ENCODE assay signal across 9 cellular contexts in the genomic region with DNA sequence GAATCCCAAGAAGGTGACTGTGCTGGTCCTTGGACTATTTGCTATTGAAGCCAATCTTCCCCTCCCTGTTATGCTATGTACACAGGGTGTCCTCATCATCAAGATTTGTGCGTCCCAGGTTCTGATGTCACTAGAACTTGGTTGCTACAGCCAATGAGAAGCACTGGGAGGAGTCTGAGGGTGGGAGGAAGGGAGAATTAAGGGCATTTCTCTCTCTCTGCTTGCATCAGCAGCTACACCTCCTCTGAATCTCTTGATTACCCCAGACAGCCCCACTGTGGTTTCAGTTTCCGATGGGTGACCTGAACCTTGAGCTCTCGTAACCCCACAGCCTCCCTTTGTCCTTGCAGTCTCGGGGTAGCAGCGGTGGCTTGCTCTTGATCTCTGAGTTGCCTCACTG.
DNase-seq lines count a peak whose midpoint lies in the region; ATAC-seq, FAIRE-seq and TF ChIP-seq lines count a peak whose summit lies in the region.
"Had no signal": no experiment of that assay in that cellular context is flagged by ENCODE, and none has a peak within 500 bp of the region (broad histone marks: within the 10 kb centered on the region; RNA-seq: fewer than 3 reads in every experiment).

No MANE protein-coding gene starts in this region.

- POLR2A ChIA-PET in K562 (lab: Yijun Ruan, JAX) = interaction anchor here (0.6 to 1.9 kb wide), 4 partner anchors 9 to 190 kb away, joined by 3 to 8 read pairs (median 6); no protein-coding TSS in a partner anchor
- POLR2A ChIA-PET in naive thymus-derived CD8-positive, alpha-beta T cell (lab: Charles Lee) = no interaction called here

- BruUV-seq in K562 (replicated peaks; lab: Mats Ljungman, UMichigan) = no TSS peak

- no peaks in the 10 kb centered on the region; a peak in 1 of 5 replicates for H3K27me3 ChIP-seq in K562 (ENCODE audit: control insufficient read depth in 2 of 2, insufficient read depth in 2 of 2, low read length in 2 of 2)
- H3K27me3 ChIP-seq: upper lobe of right lung had no signal

- no peak overlapping the region for H3K27ac Mint-ChIP-seq in naive thymus-derived CD8-positive, alpha-beta T cell

- CTCF ChIA-PET in K562 (lab: Yijun Ruan, JAX; ENCODE audit: low intra/inter-chr PET ratio) = no interaction called here

- peaks cover 0 to 5% (median 0%) of the 10 kb centered on the region in 9 donors for H3K9me3 Mint-ChIP-seq in naive thymus-derived CD8-positive, alpha-beta T cell

- TF ChIP-seq POLR2A in K562 (conservative IDR thresholded peaks at IDR 0.05) = no peak

- peak overlapping the region in 1 of 2 experiments; percentile 43; a peak in 1 of 4 replicates for H3K9ac ChIP-seq in K562 (ENCODE audit: insufficient read depth in 1 of 2, low read depth in 2 of 2, low read length in 2 of 2)

- TF ChIP-seq CTCF in GM12865 (IDR thresholded peaks at IDR 0.05; ENCODE audit: insufficient read depth, low read depth, low read length, missing control alignments) (no peak), K562 (IDR thresholded peaks at IDR 0.05 in 2 of 3, conservative IDR thresholded peaks at IDR 0.05 in 1 of 3; ENCODE audit: insufficient read depth in 2 of 3, low read depth in 1 of 3, low read length in 3 of 3) (no peak)

- H3K36me3 Mint-ChIP-seq in naive thymus-derived CD8-positive, alpha-beta T cell = no peaks in the 10 kb centered on the region

- H3K36me3 ChIP-seq in K562 (ENCODE audit: control insufficient read depth, insufficient read depth, low read length) = no peaks in the 10 kb centered on the region
- H3K36me3 ChIP-seq: upper lobe of right lung had no signal

- H3K27ac ChIP-seq in K562 (ENCODE audit: extremely low read depth, low read depth, low read length) = no peak overlapping the region
- no peak overlapping the region for H3K27ac ChIP-seq in substantia nigra (ENCODE audit: low read depth, low read length, poor library complexity, severe bottlenecking)
- H3K27ac ChIP-seq: upper lobe of right lung had no signal

- DNase-seq in GM12865 (ENCODE audit: low read depth) = peak; percentile 68
- DNase-seq in GM19238 (ENCODE audit: insufficient read length, low spot score) = peak; percentile 5
- peak; percentile 11 to 47 (median 18) for DNase-seq in K562 (ENCODE audit: extremely low read depth in 1 of 4, low spot score in 3 of 4)
- DNase-seq in naive thymus-derived CD8-positive, alpha-beta T cell = no peak
- no peak for DNase-seq in HCEC 1CT
- no peak for DNase-seq in midbrain (lab: John Stamatoyannopoulos, UW)
- no peak for DNase-seq in substantia nigra (lab: John Stamatoyannopoulos, UW)
- DNase-seq: upper lobe of right lung had no signal

- in situ Hi-C loops in K562 (cut with MboI) = no loop called here

- peaks cover 1 to 21% (median 13%) of the 10 kb centered on the region in 4 donors for H3K4me1 Mint-ChIP-seq in naive thymus-derived CD8-positive, alpha-beta T cell

- H3K4me3 Mint-ChIP-seq in naive thymus-derived CD8-positive, alpha-beta T cell = no peak overlapping the region

- H3K27me3 Mint-ChIP-seq in naive thymus-derived CD8-positive, alpha-beta T cell = no peaks in the 10 kb centered on the region

- H3K9me1 ChIP-seq in K562 (ENCODE audit: control insufficient read depth, insufficient read depth, low read length) = no peaks in the 10 kb centered on the region

- ATAC-seq in HG03565 (IDR thresholded peaks at IDR 0.05; ENCODE audit: unreplicated experiment) (peak; percentile 78), K562 (peak; percentile 96)
- ATAC-seq in naive thymus-derived CD8-positive, alpha-beta T cell = no peak
- ATAC-seq: upper lobe of right lung had no signal

- peaks cover 3 to 4% of the 10 kb centered on the region in 2 experiments; a peak in 2 of 5 replicates for H3K4me1 ChIP-seq in K562 (replicated peaks in 1 of 2; ENCODE audit: control insufficient read depth in 2 of 2, insufficient read depth in 2 of 2, low read length in 2 of 2)
- H3K4me1 ChIP-seq: upper lobe of right lung had no signal

- H4K20me1 ChIP-seq in K562 (replicated peaks; ENCODE audit: control insufficient read depth, insufficient read depth, low read length) = no peaks in the 10 kb centered on the region

- no peak; the same call in 1 of the 2 replicates for TF ChIP-seq EP300 in K562 (IDR thresholded peaks at IDR 0.05; ENCODE audit: low read length)

- H3K9me3 ChIP-seq in K562 (replicated peaks; ENCODE audit: control insufficient read depth, insufficient read depth, low read depth, low read length) = no peaks in the 10 kb centered on the region
- H3K9me3 ChIP-seq: upper lobe of right lung had no signal

- H3K4me3 ChIP-seq in GM12865 (ENCODE audit: low read depth, low read length) (no peak overlapping the region), K562 (no peak overlapping the region)
- H3K4me3 ChIP-seq: upper lobe of right lung had no signal

- no peak overlapping the region; the same call in 1 of the 2 replicates for H3K4me2 ChIP-seq in K562 (ENCODE audit: insufficient read depth, low read length)

- intact Hi-C loops in K562 (cut with micrococcal nuclease) = no loop called here

- WGBS in K562 (ENCODE audit: insufficient coverage, low coverage, missing lambda C conversion rate) = 5% methylated on average over 5 of the region's 5 CpGs

- no peaks in the 10 kb centered on the region for H3K79me2 ChIP-seq in K562 (ENCODE audit: control insufficient read depth, insufficient read depth, low read length)

- peak overlapping the region; percentile 53 for H2AFZ ChIP-seq in K562 (ENCODE audit: low read depth, low read length)

- no peak for FAIRE-seq in K562 (lab: Jason Lieb, UNC)

- TF ChIP-seq RAD21 in K562 (CRISPR knock-in tag; conservative IDR thresholded peaks at IDR 0.05 in 1 of 2, IDR thresholded peaks at IDR 0.05 in 1 of 2) = no peak

TF ChIP-seq in K562, 482 proteins besides CTCF, POLR2A, EP300 and RAD21 (continues in another document):
- TF ChIP-seq, protein P1, sequence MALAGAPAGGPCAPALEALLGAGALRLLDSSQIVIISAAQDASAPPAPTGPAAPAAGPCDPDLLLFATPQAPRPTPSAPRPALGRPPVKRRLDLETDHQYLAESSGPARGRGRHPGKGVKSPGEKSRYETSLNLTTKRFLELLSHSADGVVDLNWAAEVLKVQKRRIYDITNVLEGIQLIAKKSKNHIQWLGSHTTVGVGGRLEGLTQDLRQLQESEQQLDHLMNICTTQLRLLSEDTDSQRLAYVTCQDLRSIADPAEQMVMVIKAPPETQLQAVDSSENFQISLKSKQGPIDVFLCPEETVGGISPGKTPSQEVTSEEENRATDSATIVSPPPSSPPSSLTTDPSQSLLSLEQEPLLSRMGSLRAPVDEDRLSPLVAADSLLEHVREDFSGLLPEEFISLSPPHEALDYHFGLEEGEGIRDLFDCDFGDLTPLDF (CRISPR knock-in tag; IDR thresholded peaks at IDR 0.05) = no peak
- TF ChIP-seq SRF (CRISPR knock-in tag; IDR thresholded peaks at IDR 0.05) (0 out of 4 replicates have a peak, but pooled peaks of 1 of the 2 experiments have one; percentile 33), CEBPG (CRISPR knock-in tag; IDR thresholded peaks at IDR 0.05) (no peak), CEBPG (tag; conservative IDR thresholded peaks at IDR 0.05 in 1 of 2, IDR thresholded peaks at IDR 0.05 in 1 of 2) (peak in 1 of 2 experiments; percentile 87; a peak in 2 of 4 replicates), FOXP1 (CRISPR knock-in tag; IDR thresholded peaks at IDR 0.05) (no peak), CREM (IDR thresholded peaks at IDR 0.05; ENCODE audit: low read depth) (peak; percentile 46; the same call in 1 of the 2 replicates), FOXA3 (CRISPR knock-in tag; conservative IDR thresholded peaks at IDR 0.05 in 1 of 2, IDR thresholded peaks at IDR 0.05 in 1 of 2) (peak in 1 of 2 experiments; percentile 85; a peak in 2 of 4 replicates), HDAC2 (IDR thresholded peaks at IDR 0.05) (no peak)
- TF ChIP-seq, protein P2, sequence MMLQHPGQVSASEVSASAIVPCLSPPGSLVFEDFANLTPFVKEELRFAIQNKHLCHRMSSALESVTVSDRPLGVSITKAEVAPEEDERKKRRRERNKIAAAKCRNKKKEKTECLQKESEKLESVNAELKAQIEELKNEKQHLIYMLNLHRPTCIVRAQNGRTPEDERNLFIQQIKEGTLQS (IDR thresholded peaks at IDR 0.05) = peak; percentile 77; the same call in 1 of the 2 replicates
- TF ChIP-seq, protein P2 (CRISPR knock-in tag; conservative IDR thresholded peaks at IDR 0.05) = no peak
- TF ChIP-seq, protein P3, sequence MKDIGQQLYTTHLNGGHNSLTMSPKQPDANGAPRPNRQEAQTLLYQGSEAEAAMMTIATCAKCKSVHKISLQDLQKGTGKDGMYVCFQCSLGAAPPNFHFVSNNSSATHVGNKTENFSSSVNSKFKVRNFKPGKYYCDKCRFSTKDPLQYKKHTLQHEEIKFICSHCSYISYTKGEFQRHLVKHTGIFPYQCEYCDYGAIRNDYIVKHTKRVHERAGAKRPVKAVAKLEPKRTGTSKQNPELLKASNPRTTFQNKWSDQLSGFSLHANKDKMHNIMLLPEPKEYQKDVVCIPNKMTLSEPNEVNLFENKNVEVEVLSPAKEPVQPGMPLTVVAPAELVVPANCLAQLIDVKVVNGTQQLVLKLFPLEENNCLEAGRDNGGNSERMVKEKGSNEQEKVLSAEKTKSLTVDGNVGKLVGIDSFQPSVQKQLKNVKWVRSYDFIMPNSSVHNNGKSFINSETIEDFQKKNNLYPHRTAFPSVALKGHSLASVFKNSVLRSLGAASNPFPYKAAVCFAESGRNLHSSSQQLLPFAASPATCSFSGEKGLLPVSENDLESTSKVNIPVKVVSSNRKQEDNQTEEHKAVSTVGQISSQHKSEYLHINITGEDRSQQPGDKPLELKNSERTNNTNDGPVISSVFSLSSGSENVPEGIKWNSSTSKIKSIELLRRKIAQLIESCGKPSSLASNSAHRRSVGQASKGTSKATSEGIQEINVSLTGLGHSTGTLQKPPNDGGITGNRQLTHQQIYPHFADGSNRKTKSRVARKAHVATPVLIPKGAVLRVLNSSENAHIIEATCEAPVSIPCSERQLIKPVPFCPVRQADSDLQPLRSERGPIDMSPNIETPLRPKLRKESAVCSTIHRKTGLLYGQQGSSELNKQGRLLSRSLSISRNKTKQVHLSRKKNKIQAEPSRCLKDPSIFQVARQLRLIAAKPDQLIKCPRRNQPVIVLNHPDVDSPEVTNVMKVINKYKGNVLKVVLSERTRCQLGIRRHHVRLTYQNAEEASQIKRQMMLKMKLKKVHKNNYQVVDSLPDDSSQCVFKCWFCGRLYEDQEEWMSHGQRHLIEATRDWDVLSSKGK (CRISPR knock-in tag; IDR thresholded peaks at IDR 0.05) = no peak

Comparison
In these comparisons a context has a peak if more than half of its experiments do, and no peak if none do; other contexts are left out.
1. DNase-seq: peak in GM12865 (single experiment), GM19238 (single experiment) and K562 (4 of 4); none in naive thymus-derived CD8-positive, alpha-beta T cell (0 of 10), HCEC 1CT (single experiment), midbrain (single experiment) and substantia nigra (0 of 49).
2. ATAC-seq: peak in HG03565 (single experiment) and K562 (single experiment); none in naive thymus-derived CD8-positive, alpha-beta T cell (0 of 2).